ENCODE assay signal across 8 cellular contexts in genomic region chr6:16741112-16742016, GRCh38. TPM values are rescaled to one million over a fixed set of nuclear protein-coding genes. Genes with fewer than 3 reads are reported as not detected.
DNase-seq lines count a peak whose midpoint lies in the region; ATAC-seq and TF ChIP-seq lines count a peak whose summit lies in the region.

No MANE protein-coding gene starts in this region.

- H3K27ac Mint-ChIP-seq in activated CD4-positive, alpha-beta memory T cell treated with anti-CD3 and anti-CD28 coated beads, Interleukin-2, amount 10 ng/mL, durations not matched to agents 7 days and 5 days, result peak overlapping the region; percentile 4

- H3K4me1 Mint-ChIP-seq in activated CD4-positive, alpha-beta memory T cell treated with anti-CD3 and anti-CD28 coated beads, Interleukin-2, amount 10 ng/mL, durations not matched to agents 7 days and 5 days, result peaks cover 74% of the 10 kb centered on the region

- DNase-seq in EH (ENCODE audit: low read depth) (peak; percentile 98), left lung (no peak), NCI-H774 (lab: John Stamatoyannopoulos, UW) (no peak), NCI-H1092 treated with DMSO at 0.1 percent for 48 hours (lab: John Stamatoyannopoulos, UW) (no peak), NCI-H1694 treated with DMSO at 0.1 percent for 48 hours (lab: John Stamatoyannopoulos, UW) (no peak), globus pallidus (ENCODE audit: low spot score) (no peak)
- no peak for DNase-seq in activated CD4-positive, alpha-beta memory T cell treated with anti-CD3 and anti-CD28 coated beads, Interleukin-2, amount 10 ng/mL, durations not matched to agents 7 days and 5 days

- CTCF ChIA-PET in activated CD4-positive, alpha-beta memory T cell treated with anti-CD3 and anti-CD28 coated beads, Interleukin-2, amount 10 ng/mL, durations not matched to agents 7 days and 5 days (lab: Charles Lee), result interaction anchor here (1.0 to 1.4 kb wide), 3 partner anchors 17 to 227 kb away, joined by 4 to 5 read pairs (median 4); no protein-coding TSS in a partner anchor

- no peak overlapping the region for H3K4me3 ChIP-seq in left lung

- no peak overlapping the region for H3K4me3 Mint-ChIP-seq in activated CD4-positive, alpha-beta memory T cell treated with anti-CD3 and anti-CD28 coated beads, Interleukin-2, amount 10 ng/mL, durations not matched to agents 7 days and 5 days

- H3K27me3 ChIP-seq in left lung, result no peaks in the 10 kb centered on the region

- peaks cover 72% of the 10 kb centered on the region for H3K36me3 Mint-ChIP-seq in activated CD4-positive, alpha-beta memory T cell treated with anti-CD3 and anti-CD28 coated beads, Interleukin-2, amount 10 ng/mL, durations not matched to agents 7 days and 5 days (ENCODE audit: low read depth)

- intact Hi-C loops in left lung (cut with DNase I), result no loop called here

- peak overlapping the region; percentile 30 to 72 for H3K27ac ChIP-seq in left lung

- TF ChIP-seq CTCF in left lung (IDR thresholded peaks at IDR 0.05), result no peak

- ATAC-seq in HG02938 (IDR thresholded peaks at IDR 0.05; ENCODE audit: unreplicated experiment) (peak; percentile 87), left lung (peak; percentile 65)

- H3K9me3 ChIP-seq in left lung, result no peaks in the 10 kb centered on the region

- H3K4me1 ChIP-seq in left lung, result peaks cover 39 to 85% of the 10 kb centered on the region in 2 donors

- H3K36me3 ChIP-seq in left lung, result no peaks in the 10 kb centered on the region

- H3K9me3 Mint-ChIP-seq in activated CD4-positive, alpha-beta memory T cell treated with anti-CD3 and anti-CD28 coated beads, Interleukin-2, amount 10 ng/mL, durations not matched to agents 7 days and 5 days, result no peaks in the 10 kb centered on the region

- H3K27me3 Mint-ChIP-seq in activated CD4-positive, alpha-beta memory T cell treated with anti-CD3 and anti-CD28 coated beads, Interleukin-2, amount 10 ng/mL, durations not matched to agents 7 days and 5 days, result no peaks in the 10 kb centered on the region

- POLR2A ChIA-PET in activated CD4-positive, alpha-beta memory T cell treated with anti-CD3 and anti-CD28 coated beads, Interleukin-2, amount 10 ng/mL, durations not matched to agents 7 days and 5 days (lab: Charles Lee), result interaction anchor here (0.8 to 3.4 kb wide), 7 partner anchors 9 to 42 kb away, joined by 3 to 20 read pairs (median 5); partner anchors contain the start of gene ATXN1

RNA-seq across cellular contexts. Expression of gene ATXN1, which starts 19.9 kb away (rescaled TPM):
- 10 to 100 TPM; 83.1 to 89.4 TPM for total RNA-seq in activated CD4-positive, alpha-beta memory T cell treated with anti-CD3 and anti-CD28 coated beads, Interleukin-2, amount 10 ng/mL, durations not matched to agents 7 days and 5 days
- total RNA-seq in left lung, result 10 to 100 TPM; 52.5 to 67.4 TPM
